Comparison of ENCODE assay signal across 21 cellular contexts in genomic region chr13:33116321-33117010, GRCh38.
A peak's percentile ranks its signal among the peaks of the same experiment; 100 is the strongest.
DNase-seq lines count a peak whose midpoint lies in the region; ATAC-seq, FAIRE-seq and TF ChIP-seq lines count a peak whose summit lies in the region.
"Had no signal": no experiment of that assay in that cellular context is flagged by ENCODE, and none has a peak within 500 bp of the region (broad histone marks: within the 10 kb centered on the region; RNA-seq: fewer than 3 reads in every experiment).

No MANE protein-coding gene starts in this region.

- CTCF ChIA-PET in HepG2 (lab: Yijun Ruan, JAX; ENCODE audit: low intra/inter-chr PET ratio, low total read pairs) = no interaction called here

- H3K9ac ChIP-seq in HepG2 (ENCODE audit: insufficient read depth, low read depth, low read length) = no peak overlapping the region

- H4K20me1 ChIP-seq in HepG2 (ENCODE audit: insufficient read depth, low read length) = no peaks in the 10 kb centered on the region

- H3K36me3 ChIP-seq in body of pancreas (replicated peaks in 1 of 2; ENCODE audit: insufficient read depth in 1 of 2, low read depth in 2 of 2) (peaks cover 0 to 18% of the 10 kb centered on the region in 2 donors), HepG2 (replicated peaks in 1 of 2; ENCODE audit: control insufficient read depth in 1 of 2, insufficient read depth in 2 of 2, low read length in 2 of 2) (peaks cover 14 to 43% of the 10 kb centered on the region in 2 experiments)

- BruUV-seq in HepG2 (replicated peaks; lab: Mats Ljungman, UMichigan) = TSS peak; percentile 6

- peak; percentile 50 for ATAC-seq in body of pancreas
- peak; percentile 45 for ATAC-seq in HepG2
- ATAC-seq in HG03039 (IDR thresholded peaks at IDR 0.05; ENCODE audit: unreplicated experiment) = no peak
- ATAC-seq: CD8-positive, alpha-beta T cell; GM12878 had no signal

- no peak overlapping the region for H2AFZ ChIP-seq in HepG2 (ENCODE audit: low read length)

- POLR2A ChIA-PET in HepG2 (lab: Yijun Ruan, JAX) = interaction anchor here (0.9 kb wide), 1 partner anchor 169 kb away, joined by 3 read pairs; the partner anchor contains the start of gene STARD13

- peak overlapping the region; percentile 1 for H3K27ac Mint-ChIP-seq in type B pancreatic cell
- H3K27ac Mint-ChIP-seq: CD8-positive, alpha-beta T cell; HFFc6 had no signal

- TF ChIP-seq EP300 in HepG2 (IDR thresholded peaks at IDR 0.05; ENCODE audit: low read depth in 2 of 2, low read length in 2 of 2) (peak in 1 of 2 experiments; percentile 74; a peak in 2 of 4 replicates), HepG2 (CRISPR knock-in tag; IDR thresholded peaks at IDR 0.05; ENCODE audit: borderline replicate concordance) (no peak)

- TF ChIP-seq CTCF in body of pancreas (IDR thresholded peaks at IDR 0.05) (no peak), HepG2 (CRISPR knock-in tag; IDR thresholded peaks at IDR 0.05) (no peak), type B pancreatic cell (conservative IDR thresholded peaks at IDR 0.05) (no peak)

- WGBS in body of pancreas, 2 donors = 24 to 30% methylated on average over 2 of the region's 2 CpGs
- 13% methylated on average over 2 of the region's 2 CpGs for WGBS in HepG2 (ENCODE audit: low lambda C conversion rate)

- FAIRE-seq in HepG2 (lab: Jason Lieb, UNC) (peak; percentile 73), HTR-8/SVneo (lab: Jason Lieb, UNC) (no peak)
- FAIRE-seq: GM12878 had no signal

- no peak for TF ChIP-seq RAD21 in HepG2 (CRISPR knock-in tag; IDR thresholded peaks at IDR 0.05)

- TF ChIP-seq POLR2A in body of pancreas (IDR thresholded peaks at IDR 0.05) = no peak
- TF ChIP-seq POLR2A in HepG2 (IDR thresholded peaks at IDR 0.05; ENCODE audit: insufficient read depth in 1 of 2, low read depth in 2 of 2, low read length in 2 of 2) = no peak

- peaks cover 13% of the 10 kb centered on the region for H3K36me3 Mint-ChIP-seq in type B pancreatic cell
- H3K36me3 Mint-ChIP-seq: CD8-positive, alpha-beta T cell had no signal

- no peak overlapping the region for H3K4me3 ChIP-seq in body of pancreas
- no peak overlapping the region for H3K4me3 ChIP-seq in HepG2 (replicated peaks in 1 of 3; ENCODE audit: insufficient read depth in 1 of 3, low read depth in 2 of 3, low read length in 3 of 3)
- H3K4me3 ChIP-seq: GM12878 had no signal

- no peaks in the 10 kb centered on the region for H3K79me2 ChIP-seq in HepG2 (ENCODE audit: insufficient read depth, low read length)

- H3K27me3 Mint-ChIP-seq in type B pancreatic cell = no peaks in the 10 kb centered on the region

- H3K27ac ChIP-seq in body of pancreas = peak overlapping the region in 2 of 4 donors; percentile 7 to 46
- H3K27ac ChIP-seq in HepG2 (ENCODE audit: extremely low read length, insufficient read depth, low read length) = peak overlapping the region; percentile 34

- H3K27me3 ChIP-seq in body of pancreas = no peaks in the 10 kb centered on the region
- no peaks in the 10 kb centered on the region for H3K27me3 ChIP-seq in HepG2 (ENCODE audit: control insufficient read depth in 1 of 2, insufficient read depth in 2 of 2, low read length in 2 of 2)

- H3K9me3 ChIP-seq in body of pancreas (no peaks in the 10 kb centered on the region), HepG2 (ENCODE audit: low read length) (no peaks in the 10 kb centered on the region)

- DNase-seq in DMS53 (lab: John Stamatoyannopoulos, UW) (peak; percentile 39), DMS53 treated with DMSO at 0.1 percent for 48 hours (lab: John Stamatoyannopoulos, UW; ENCODE audit: unreplicated experiment) (no peak), body of pancreas (no peak), HepG2 (ENCODE audit: low spot score) (peak; percentile 40), type B pancreatic cell (ENCODE audit: extremely low spot score, unreplicated experiment) (no peak), NCI-H1092 treated with DMSO at 0.1 percent for 48 hours (lab: John Stamatoyannopoulos, UW) (no peak), HTR-8/SVneo (ENCODE audit: insufficient read length, low spot score) (no peak)
- DNase-seq: 8988T; CD8-positive, alpha-beta T cell; GDM1; HFFc6; MV-4-11; NCI-H1417 treated with DMSO at 0.1 percent for 48 hours; NCI-H2029; NCI-H2171; NCI-H446; NK-92 treated with Interleukin-12 subunit alpha and Interleukin-12 subunit beta, amount 100 ng/mL, for 24 hours; OCI-M1; RPMI8226 had no signal

- no peaks in the 10 kb centered on the region for H3K9me3 Mint-ChIP-seq in type B pancreatic cell
- H3K9me3 Mint-ChIP-seq: CD8-positive, alpha-beta T cell; HFFc6 had no signal

- in situ Hi-C loops in HepG2 (cut with HindIII; ENCODE audit: extremely low pct_ligation_motif_present, low pct_unique_long_range_greater_than_20kb) = no loop called here

- H3K4me1 Mint-ChIP-seq in type B pancreatic cell (ENCODE audit: unreplicated experiment) = peaks cover 41% of the 10 kb centered on the region

- H3K4me2 ChIP-seq in HepG2 (ENCODE audit: low read depth, low read length) = no peak overlapping the region

- peaks cover 15% of the 10 kb centered on the region for H3K4me1 ChIP-seq in body of pancreas
- H3K4me1 ChIP-seq in HepG2 (ENCODE audit: insufficient read depth, low read length) = peaks cover 52% of the 10 kb centered on the region

- H3K4me3 Mint-ChIP-seq in type B pancreatic cell = no peak overlapping the region
- H3K4me3 Mint-ChIP-seq: CD8-positive, alpha-beta T cell; HFFc6 had no signal

- intact Hi-C loops in body of pancreas (cut with DNase I) (no loop called here), HepG2 (cut with micrococcal nuclease; ENCODE audit: unreplicated experiment) (no loop called here)

TF ChIP-seq in HepG2, 621 proteins besides CTCF, POLR2A, EP300 and RAD21 (continues in another document):
- TF ChIP-seq ZNF747 (CRISPR knock-in tag; IDR thresholded peaks at IDR 0.05; ENCODE audit: borderline replicate concordance) (no peak), NR2F6 (IDR thresholded peaks at IDR 0.05) (peak; percentile 8; the same call in 1 of the 2 replicates), NR2F6 (CRISPR knock-in tag; IDR thresholded peaks at IDR 0.05) (no peak), AHDC1 (CRISPR knock-in tag; IDR thresholded peaks at IDR 0.05; ENCODE audit: borderline replicate concordance) (0 out of 2 replicates have a peak, but pooled peaks have one; percentile 34), ZBTB25 (CRISPR knock-in tag; IDR thresholded peaks at IDR 0.05) (0 out of 2 replicates have a peak, but pooled peaks have one; percentile 32), SAP130 (CRISPR knock-in tag; IDR thresholded peaks at IDR 0.05; ENCODE audit: low read depth) (peak; percentile 30; the same call in 1 of the 2 replicates), BCL3 (CRISPR knock-in tag; IDR thresholded peaks at IDR 0.05) (no peak)

Comparison
In these comparisons a context has a peak if more than half of its experiments do, and no peak if none do; other contexts are left out.
1. DNase-seq: peak in DMS53 (single experiment) and HepG2 (single experiment); none in DMS53 treated with DMSO at 0.1 percent for 48 hours (single experiment), body of pancreas (0 of 4), type B pancreatic cell (single experiment), NCI-H1092 treated with DMSO at 0.1 percent for 48 hours (single experiment) and HTR-8/SVneo (single experiment).